25 cellular contexts compared by ENCODE assay signal in the genomic region with DNA sequence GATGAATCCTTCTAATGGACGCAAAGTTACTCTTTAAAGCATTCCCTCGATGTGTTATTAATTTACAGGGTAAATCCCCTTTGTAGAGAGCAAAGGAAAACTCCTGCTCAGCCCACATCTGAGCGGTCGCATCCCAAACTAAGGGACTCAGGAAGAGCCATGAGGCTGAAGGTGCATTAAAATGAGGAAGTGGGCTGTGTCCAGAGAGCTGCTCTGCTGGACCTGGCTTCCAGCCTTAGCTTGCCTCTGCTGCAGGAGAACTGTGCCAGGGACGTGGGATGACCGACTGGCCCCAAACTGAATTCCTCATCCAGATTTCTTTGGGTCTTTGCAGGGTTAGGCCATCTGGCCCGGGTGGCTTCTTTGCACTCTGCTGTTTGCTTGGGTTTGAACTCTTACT.
A peak's percentile ranks its signal among the peaks of the same experiment; 100 is the strongest.
DNase-seq lines count a peak whose midpoint lies in the region; ATAC-seq, FAIRE-seq and TF ChIP-seq lines count a peak whose summit lies in the region.
"Had no signal": no experiment of that assay in that cellular context is flagged by ENCODE, and none has a peak within 500 bp of the region (broad histone marks: within the 10 kb centered on the region; RNA-seq: fewer than 3 reads in every experiment).

No MANE protein-coding gene starts in this region.

- H2AFZ ChIP-seq in astrocyte (ENCODE audit: low read depth, low read length) = no peak overlapping the region

- H3K36me3 ChIP-seq in astrocyte (ENCODE audit: insufficient read depth, low read length) = peaks cover 10% of the 10 kb centered on the region

- TF ChIP-seq POLR2A in GM12891 (IDR thresholded peaks at IDR 0.05; ENCODE audit: low read depth, low read length) = no peak

- no peak overlapping the region for H3K4me2 ChIP-seq in astrocyte (ENCODE audit: low read length)

- H3K27me3 Mint-ChIP-seq in astrocyte (ENCODE audit: low read depth, unreplicated experiment) = no peaks in the 10 kb centered on the region
- H3K27me3 Mint-ChIP-seq: CD4-positive, CD25-positive, alpha-beta regulatory T cell; CD8-positive, alpha-beta memory T cell had no signal

- H3K4me1 Mint-ChIP-seq in astrocyte (ENCODE audit: low read depth, unreplicated experiment) = peaks cover 6% of the 10 kb centered on the region
- H3K4me1 Mint-ChIP-seq: CD8-positive, alpha-beta memory T cell had no signal

- no peak overlapping the region for H3K4me3 Mint-ChIP-seq in astrocyte (ENCODE audit: unreplicated experiment)
- H3K4me3 Mint-ChIP-seq: CD4-positive, CD25-positive, alpha-beta regulatory T cell; CD8-positive, alpha-beta memory T cell; HFFc6 had no signal

- peaks cover 33% of the 10 kb centered on the region for H4K20me1 ChIP-seq in astrocyte (ENCODE audit: insufficient read depth, low read length)

- no peak for ATAC-seq in HG03175 (IDR thresholded peaks at IDR 0.05; ENCODE audit: unreplicated experiment)
- ATAC-seq: HCT116 had no signal

- no peak for FAIRE-seq in GM12891 (lab: Jason Lieb, UNC)
- no peak for FAIRE-seq in astrocyte (lab: Jason Lieb, UNC)
- FAIRE-seq: A204.1, D721Med, GM12892, GM18507, HTR-8/SVneo had no signal

- H3K36me3 Mint-ChIP-seq in astrocyte (ENCODE audit: low read depth, unreplicated experiment) = peaks cover 13% of the 10 kb centered on the region

- H3K9ac ChIP-seq in astrocyte (ENCODE audit: low read length) = no peak overlapping the region

- H3K4me3 ChIP-seq in astrocyte (ENCODE audit: insufficient read depth, low read depth, low read length) = no peak overlapping the region

- H3K27ac Mint-ChIP-seq in astrocyte (ENCODE audit: unreplicated experiment) = peak overlapping the region; percentile 21
- H3K27ac Mint-ChIP-seq: CD8-positive, alpha-beta memory T cell; HFFc6 had no signal

- H3K9me3 Mint-ChIP-seq in astrocyte (ENCODE audit: unreplicated experiment) = no peaks in the 10 kb centered on the region
- H3K9me3 Mint-ChIP-seq: CD4-positive, CD25-positive, alpha-beta regulatory T cell; CD8-positive, alpha-beta memory T cell; HFFc6 had no signal

- H3K79me2 ChIP-seq in astrocyte (ENCODE audit: insufficient read depth, low read length) = no peaks in the 10 kb centered on the region

- no peaks in the 10 kb centered on the region for H3K27me3 ChIP-seq in astrocyte (ENCODE audit: insufficient read depth, low read length)
- H3K27me3 ChIP-seq: BE2C had no signal

- TF ChIP-seq CTCF in astrocyte (IDR thresholded peaks at IDR 0.05; ENCODE audit: insufficient read depth, low read depth, low read length) = no peak

- no peaks in the 10 kb centered on the region for H3K4me1 ChIP-seq in astrocyte (ENCODE audit: insufficient read depth, low read length)

- H3K9me3 ChIP-seq in astrocyte (ENCODE audit: insufficient read depth, low read depth, low read length) = no peaks in the 10 kb centered on the region
- H3K9me3 ChIP-seq: BE2C had no signal

- DNase-seq in GM12891 (ENCODE audit: insufficient read length, low spot score) (no peak), astrocyte (ENCODE audit: low read depth) (no peak), kidney tubule cell (ENCODE audit: low spot score) (peak; percentile 4), activated gamma-delta T cell treated with Interleukin-2 at 50 U/mL for 16 hours (no peak), HT-29 (ENCODE audit: low spot score) (no peak), GDM1 (lab: John Stamatoyannopoulos, UW) (no peak)
- DNase-seq: ACHN; BE2C; C1 segment of cervical spinal cord; CD4-positive, CD25-positive, alpha-beta regulatory T cell; CD8-positive, alpha-beta memory T cell; COR-L47; GOT3; H7; HFFc6; IMR-90; Karpas-422; KBM-7 had no signal

- H3K27ac ChIP-seq in astrocyte (ENCODE audit: low read depth, low read length) = no peak overlapping the region

TF ChIP-seq in GM12891, 5 proteins besides CTCF, POLR2A, EP300 and RAD21:
- TF ChIP-seq POU2F2 (IDR thresholded peaks at IDR 0.05; ENCODE audit: low read depth, low read length) = no peak
- no peak for TF ChIP-seq TAF1 (IDR thresholded peaks at IDR 0.05; ENCODE audit: low read depth, low read length)
- TF ChIP-seq PAX5 (IDR thresholded peaks at IDR 0.05; ENCODE audit: insufficient read depth, low read length, severe bottlenecking) = no peak
- peak; percentile 54 for TF ChIP-seq SPI1 (IDR thresholded peaks at IDR 0.05; ENCODE audit: low read depth, low read length)
- TF ChIP-seq POLR2AphosphoS5 (IDR thresholded peaks at IDR 0.05; ENCODE audit: low read depth, low read length) = no peak
